Comparison of ENCODE assay signal across 8 cellular contexts in the genomic region with DNA sequence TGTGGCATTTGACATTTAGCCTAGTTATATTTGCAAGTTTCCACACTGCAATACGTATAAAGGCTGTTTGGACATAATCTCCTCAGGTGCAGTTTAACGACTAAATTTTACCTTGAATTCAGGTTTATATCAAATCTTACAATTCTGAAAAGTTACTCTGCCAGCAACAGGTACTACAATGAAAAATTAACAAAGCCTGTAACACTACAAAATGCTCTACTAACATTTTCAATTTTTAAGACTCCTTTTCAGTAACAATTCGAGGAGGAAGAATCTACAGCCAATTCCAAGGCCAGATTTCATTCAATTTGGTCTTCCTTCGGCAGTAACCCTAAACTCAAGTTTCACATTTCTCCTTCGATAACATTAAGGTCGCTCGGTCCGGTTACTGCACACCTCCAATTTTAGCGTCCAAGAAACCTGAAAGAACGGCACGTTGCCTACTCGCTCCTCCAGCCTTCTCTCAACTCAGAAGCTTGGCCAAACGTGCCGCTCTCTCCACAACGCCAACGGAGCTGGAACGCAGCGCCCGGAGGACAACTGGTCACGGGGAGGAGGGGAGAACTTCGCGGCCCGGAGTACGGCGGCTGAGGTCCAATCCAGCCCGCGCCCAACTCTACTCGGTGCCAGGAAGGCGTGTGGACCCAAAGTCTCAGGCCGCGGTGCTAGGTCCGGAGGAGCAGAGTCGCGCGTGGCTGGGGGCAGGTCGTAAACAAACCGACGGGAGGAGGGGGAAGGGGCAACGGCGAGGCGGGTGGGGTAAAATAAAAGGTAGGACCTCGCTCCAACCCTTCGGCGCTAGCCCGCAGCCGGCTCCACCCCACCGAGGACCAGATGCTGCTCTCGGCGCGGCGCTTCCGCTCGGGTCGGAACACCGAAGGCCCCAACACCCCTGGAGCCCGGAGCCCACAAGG. TPM values are rescaled to one million over a fixed set of nuclear protein-coding genes. Genes with fewer than 3 reads are reported as not detected.
DNase-seq lines count a peak whose midpoint lies in the region; ATAC-seq and TF ChIP-seq lines count a peak whose summit lies in the region.

No MANE protein-coding gene starts in this region.

- peaks cover 26% of the 10 kb centered on the region for H3K4me1 Mint-ChIP-seq in activated naive CD8-positive, alpha-beta T cell treated with anti-CD3 and anti-CD28 coated beads, Interleukin-2, amount 10 ng/mL, durations not matched to agents 7 days and 5 days
- H3K4me1 Mint-ChIP-seq in osteocyte (ENCODE audit: unreplicated experiment): peaks cover 45% of the 10 kb centered on the region

- peak overlapping the region; percentile 84 for H3K4me3 ChIP-seq in AG04449 (ENCODE audit: low read depth, low read length)

- H3K27ac Mint-ChIP-seq in activated naive CD8-positive, alpha-beta T cell treated with anti-CD3 and anti-CD28 coated beads, Interleukin-2, amount 10 ng/mL, durations not matched to agents 7 days and 5 days: peak overlapping the region; percentile 94
- H3K27ac Mint-ChIP-seq in osteocyte (ENCODE audit: unreplicated experiment): peak overlapping the region; percentile 93

- peaks cover 19% of the 10 kb centered on the region for H3K36me3 Mint-ChIP-seq in activated naive CD8-positive, alpha-beta T cell treated with anti-CD3 and anti-CD28 coated beads, Interleukin-2, amount 10 ng/mL, durations not matched to agents 7 days and 5 days
- peaks cover 7% of the 10 kb centered on the region for H3K36me3 Mint-ChIP-seq in osteocyte (ENCODE audit: unreplicated experiment)

- TF ChIP-seq CTCF in AG04449 (IDR thresholded peaks at IDR 0.05; ENCODE audit: insufficient read depth, low read length, missing control alignments): no peak
- no peak for TF ChIP-seq CTCF in osteocyte (IDR thresholded peaks at IDR 0.05)

- no peaks in the 10 kb centered on the region for H3K9me3 Mint-ChIP-seq in activated naive CD8-positive, alpha-beta T cell treated with anti-CD3 and anti-CD28 coated beads, Interleukin-2, amount 10 ng/mL, durations not matched to agents 7 days and 5 days
- H3K9me3 Mint-ChIP-seq in osteocyte (ENCODE audit: unreplicated experiment): no peaks in the 10 kb centered on the region

- peak overlapping the region; percentile 97 for H3K4me3 Mint-ChIP-seq in activated naive CD8-positive, alpha-beta T cell treated with anti-CD3 and anti-CD28 coated beads, Interleukin-2, amount 10 ng/mL, durations not matched to agents 7 days and 5 days
- peak overlapping the region; percentile 98 for H3K4me3 Mint-ChIP-seq in osteocyte (ENCODE audit: unreplicated experiment)

- H3K27me3 Mint-ChIP-seq in activated naive CD8-positive, alpha-beta T cell treated with anti-CD3 and anti-CD28 coated beads, Interleukin-2, amount 10 ng/mL, durations not matched to agents 7 days and 5 days: no peaks in the 10 kb centered on the region
- H3K27me3 Mint-ChIP-seq in osteocyte (ENCODE audit: unreplicated experiment): no peaks in the 10 kb centered on the region

- POLR2A ChIA-PET in AG04449 (lab: Yijun Ruan, JAX): interaction anchor here (1.0 to 1.3 kb wide), 4 partner anchors 14 to 181 kb away, joined by 3 to 4 read pairs (median 4); no protein-coding TSS in a partner anchor
- POLR2A ChIA-PET in activated naive CD8-positive, alpha-beta T cell treated with anti-CD3 and anti-CD28 coated beads, Interleukin-2, amount 10 ng/mL, durations not matched to agents 7 days and 5 days (lab: Charles Lee): interaction anchor here (1.0 to 2.2 kb wide), 12 partner anchors 14 to 369 kb away, joined by 3 to 14 read pairs (median 6); no protein-coding TSS in a partner anchor

- ATAC-seq in GM18511 (IDR thresholded peaks at IDR 0.05; ENCODE audit: unreplicated experiment): peak; percentile 31
- peak; percentile 8 for ATAC-seq in HG03039 (IDR thresholded peaks at IDR 0.05; ENCODE audit: unreplicated experiment)
- peak; percentile 15 for ATAC-seq in activated naive CD8-positive, alpha-beta T cell treated with anti-CD3 and anti-CD28 coated beads, Interleukin-2, amount 10 ng/mL, durations not matched to agents 7 days and 5 days (ENCODE audit: low read depth)
- peak; percentile 82 for ATAC-seq in Right ventricle myocardium inferior

- DNase-seq in AG04449 (ENCODE audit: low read depth, low spot score) (no peak), OCI-M1 (lab: John Stamatoyannopoulos, UW) (peak; percentile 60), Right ventricle myocardium inferior (ENCODE audit: missing footprints) (peak; percentile 92), osteocyte (ENCODE audit: extremely low spot score, unreplicated experiment) (peak; percentile 84), ureter (ENCODE audit: low spot score) (peak; percentile 76)
- DNase-seq in activated naive CD8-positive, alpha-beta T cell treated with anti-CD3 and anti-CD28 coated beads, Interleukin-2, amount 10 ng/mL, durations not matched to agents 7 days and 5 days: no peak

- intact Hi-C loops in Right ventricle myocardium inferior (cut with DNase I): loop anchor here (2.0 to 10.0 kb wide), 6 partner anchors 39 to 1169 kb away; partner anchors contain the start of genes AFF4, LYRM7 and RAPGEF6

- CTCF ChIA-PET in AG04449 (lab: Yijun Ruan, JAX): interaction anchor here (1.0 to 2.0 kb wide), 2 partner anchors 206 to 267 kb away, joined by 3 to 11 read pairs; no protein-coding TSS in a partner anchor

RNA-seq across cellular contexts. Expression of gene FNIP1, which starts 0.7 kb away (rescaled TPM):
- total RNA-seq in activated naive CD8-positive, alpha-beta T cell treated with anti-CD3 and anti-CD28 coated beads, Interleukin-2, amount 10 ng/mL, durations not matched to agents 7 days and 5 days: 10 to 100 TPM; 30.6 to 31.7 TPM
- total RNA-seq in Right ventricle myocardium inferior (30.8 TPM), osteocyte (43.0 and 45.4 TPM in 2 replicates), ureter (34.4 TPM)

Comparison
In these comparisons a context has a peak if more than half of its experiments do, and no peak if none do; other contexts are left out.
1. DNase-seq: peak in OCI-M1 (single experiment), Right ventricle myocardium inferior (single experiment), osteocyte (single experiment) and ureter (single experiment); none in AG04449 (single experiment) and activated naive CD8-positive, alpha-beta T cell treated with anti-CD3 and anti-CD28 coated beads, Interleukin-2, amount 10 ng/mL, durations not matched to agents 7 days and 5 days (single experiment).
2. ATAC-seq: peak in every context shown above with its lines; median percentile 82 in Right ventricle myocardium inferior; 31 in GM18511; 15 in activated naive CD8-positive, alpha-beta T cell treated with anti-CD3 and anti-CD28 coated beads, Interleukin-2, amount 10 ng/mL, durations not matched to agents 7 days and 5 days; 8 in HG03039.